ENCODE assay signal across 17 cellular contexts in genomic region chr10:91708174-91708861, GRCh38.
"Had no signal": no experiment of that assay in that cellular context is flagged by ENCODE, and none has a peak within 500 bp of the region (broad histone marks: within the 10 kb centered on the region; RNA-seq: fewer than 3 reads in every experiment).

No MANE protein-coding gene starts in this region.

- ATAC-seq: esophagus mucosa; foreskin keratinocyte; natural killer cell treated with Interleukin-12 subunit alpha and Interleukin-12 subunit beta and Interleukin-15 and Interleukin-18, amount 100 ng/mL, for 72 hours; stimulated activated naive CD8-positive, alpha-beta T cell treated with anti-CD3 and anti-CD28 coated beads, Interleukin-15, amount 100 ng/mL, for 72 hours; upper lobe of right lung had no signal

- H3K9me3 Mint-ChIP-seq: activated CD4-positive, alpha-beta memory T cell treated with anti-CD3 and anti-CD28 coated beads, Interleukin-2, amount 10 ng/mL, durations not matched to agents 7 days and 5 days; memory B cell; natural killer cell treated with Interleukin-12 subunit alpha and Interleukin-12 subunit beta and Interleukin-15 and Interleukin-18, amount 100 ng/mL, for 72 hours; stimulated activated naive CD8-positive, alpha-beta T cell treated with anti-CD3 and anti-CD28 coated beads, Interleukin-15, amount 100 ng/mL, for 72 hours had no signal

- H3K27ac ChIP-seq: breast epithelium, dorsolateral prefrontal cortex, foreskin keratinocyte, left lung, testis, upper lobe of right lung had no signal

- H3K4me1 ChIP-seq: breast epithelium, foreskin keratinocyte, testis, upper lobe of right lung had no signal

- H3K27me3 ChIP-seq: breast epithelium, dorsolateral prefrontal cortex, foreskin keratinocyte, left lung, testis, upper lobe of right lung had no signal

- H3K36me3 Mint-ChIP-seq: memory B cell; natural killer cell treated with Interleukin-12 subunit alpha and Interleukin-12 subunit beta and Interleukin-15 and Interleukin-18, amount 100 ng/mL, for 72 hours had no signal

- H3K36me3 ChIP-seq: breast epithelium, left lung, upper lobe of right lung had no signal

- H3K4me1 Mint-ChIP-seq: activated CD4-positive, alpha-beta memory T cell treated with anti-CD3 and anti-CD28 coated beads, Interleukin-2, amount 10 ng/mL, durations not matched to agents 7 days and 5 days; memory B cell; stimulated activated naive CD8-positive, alpha-beta T cell treated with anti-CD3 and anti-CD28 coated beads, Interleukin-15, amount 100 ng/mL, for 72 hours had no signal

- H3K9me3 ChIP-seq: breast epithelium, left lung, testis, upper lobe of right lung had no signal

- H3K27ac Mint-ChIP-seq: activated CD4-positive, alpha-beta memory T cell treated with anti-CD3 and anti-CD28 coated beads, Interleukin-2, amount 10 ng/mL, durations not matched to agents 7 days and 5 days; memory B cell; natural killer cell treated with Interleukin-12 subunit alpha and Interleukin-12 subunit beta and Interleukin-15 and Interleukin-18, amount 100 ng/mL, for 72 hours; stimulated activated naive CD8-positive, alpha-beta T cell treated with anti-CD3 and anti-CD28 coated beads, Interleukin-15, amount 100 ng/mL, for 72 hours had no signal

- H3K4me3 ChIP-seq: breast epithelium, dorsolateral prefrontal cortex, left lung, testis, upper lobe of right lung had no signal

- H3K4me3 Mint-ChIP-seq: activated CD4-positive, alpha-beta memory T cell treated with anti-CD3 and anti-CD28 coated beads, Interleukin-2, amount 10 ng/mL, durations not matched to agents 7 days and 5 days; memory B cell; natural killer cell treated with Interleukin-12 subunit alpha and Interleukin-12 subunit beta and Interleukin-15 and Interleukin-18, amount 100 ng/mL, for 72 hours; stimulated activated naive CD8-positive, alpha-beta T cell treated with anti-CD3 and anti-CD28 coated beads, Interleukin-15, amount 100 ng/mL, for 72 hours had no signal

- DNase-seq: activated CD4-positive, alpha-beta memory T cell treated with anti-CD3 and anti-CD28 coated beads, Interleukin-2, amount 10 ng/mL, durations not matched to agents 7 days and 5 days; activated CD8-positive, alpha-beta memory T cell treated with anti-CD3 and anti-CD28 coated beads, Interleukin-2, amount 50 U/mL, for 4 hours; activated naive CD4-positive, alpha-beta T cell; aorta; dorsolateral prefrontal cortex; foreskin keratinocyte; left lung; stimulated activated CD4-positive, alpha-beta T cell treated with anti-CD3 and anti-CD28 coated beads, Interleukin-15, amount 100 ng/mL, for 24 hours; stimulated activated CD4-positive, alpha-beta T cell treated with anti-CD3 and anti-CD28 coated beads, Interleukin-4, amount 100 ng/mL, for 4 hours; stimulated activated naive CD8-positive, alpha-beta T cell treated with anti-CD3 and anti-CD28 coated beads, Interleukin-15, amount 100 ng/mL, for 72 hours; T-helper 9 cell; testis; upper lobe of right lung had no signal
